Comparison of ENCODE assay signal across 15 cellular contexts in the genomic region with DNA sequence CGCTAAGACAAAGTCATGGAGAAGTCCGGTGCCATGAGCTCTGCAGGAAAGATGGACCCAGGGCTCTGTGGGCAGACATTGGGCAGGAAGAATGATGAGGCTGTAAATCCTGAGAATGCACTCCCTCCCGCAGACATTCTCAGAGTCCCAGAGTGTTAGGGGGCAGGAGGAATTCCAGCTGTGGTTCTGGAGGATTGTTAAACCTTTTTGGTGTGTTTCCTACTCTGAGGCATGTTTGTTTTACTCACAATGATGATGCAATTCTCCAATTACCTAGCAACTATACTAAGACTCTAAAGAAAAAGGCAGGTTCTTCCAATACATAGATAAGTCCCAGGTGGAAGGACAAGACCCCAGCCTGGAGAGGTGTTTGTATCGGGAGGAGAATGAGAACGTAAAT. TPM values are rescaled to one million over a fixed set of nuclear protein-coding genes. Genes with fewer than 3 reads are reported as not detected.
A peak's percentile ranks its signal among the peaks of the same experiment; 100 is the strongest.
DNase-seq lines count a peak whose midpoint lies in the region; ATAC-seq, FAIRE-seq and TF ChIP-seq lines count a peak whose summit lies in the region.
"Had no signal": no experiment of that assay in that cellular context is flagged by ENCODE, and none has a peak within 500 bp of the region (broad histone marks: within the 10 kb centered on the region; RNA-seq: fewer than 3 reads in every experiment).

No MANE protein-coding gene starts in this region.

- 69% methylated on average over 5 of the region's 5 CpGs for WGBS in A549 (ENCODE audit: missing lambda C conversion rate)

- POLR2A ChIA-PET in A549 (lab: Yijun Ruan, JAX): no interaction called here

- no peak overlapping the region for H3K27ac ChIP-seq in A549
- no peak overlapping the region for H3K27ac ChIP-seq in vagina
- H3K27ac ChIP-seq: adrenal gland, ovary had no signal

- TF ChIP-seq POLR2A in A549 (IDR thresholded peaks at IDR 0.05; ENCODE audit: low read length): no peak
- TF ChIP-seq POLR2A in vagina (IDR thresholded peaks at IDR 0.05): no peak

- CTCF ChIA-PET in A549 (lab: Yijun Ruan, JAX): interaction anchor here (1.4 kb wide), 1 partner anchor 20 kb away, joined by 3 read pairs; no protein-coding TSS in a partner anchor

- no peaks in the 10 kb centered on the region for H3K27me3 ChIP-seq in vagina
- H3K27me3 ChIP-seq: adrenal gland, ovary had no signal

- ATAC-seq in A549: 0 out of 6 replicates have a peak, but pooled peaks of 1 of the 2 experiments have one; percentile 15
- peak; percentile 38 for ATAC-seq in left lobe of liver
- ATAC-seq in GM19395 (IDR thresholded peaks at IDR 0.05; ENCODE audit: unreplicated experiment): no peak
- no peak for ATAC-seq in GM18517 (IDR thresholded peaks at IDR 0.05; ENCODE audit: unreplicated experiment)
- ATAC-seq: mucosa of descending colon had no signal

- TF ChIP-seq CTCF in A549 (IDR thresholded peaks at IDR 0.05) (no peak), cardiac fibroblast (IDR thresholded peaks at IDR 0.05; ENCODE audit: low read depth, low read length) (no peak), vagina (IDR thresholded peaks at IDR 0.05) (no peak)

- no peak for TF ChIP-seq EP300 in A549 (IDR thresholded peaks at IDR 0.05)

- TF ChIP-seq RAD21 in A549 (conservative IDR thresholded peaks at IDR 0.05 in 1 of 2, IDR thresholded peaks at IDR 0.05 in 1 of 2): no peak

- peaks cover 10% of the 10 kb centered on the region; the same call in 1 of the 3 replicates for H3K4me1 ChIP-seq in A549
- no peaks in the 10 kb centered on the region for H3K4me1 ChIP-seq in vagina
- H3K4me1 ChIP-seq: adrenal gland had no signal

- DNase-seq in A549 (ENCODE audit: low read depth in 1 of 2, low spot score in 1 of 2): no peak
- peak; percentile 10 for DNase-seq in HCEC 1CT
- peak; percentile 14 to 23 for DNase-seq in cardiac fibroblast (ENCODE audit: low read depth in 2 of 2)
- DNase-seq in left lobe of liver (ENCODE audit: low spot score): no peak
- DNase-seq in vagina (ENCODE audit: extremely low spot score in 2 of 2): no peak
- DNase-seq in HTR-8/SVneo (ENCODE audit: insufficient read length, low spot score): no peak
- DNase-seq: DND-41; MM.1S; mucosa of descending colon; ovary; stimulated activated CD4-positive, alpha-beta T cell treated with anti-CD3 and anti-CD28 coated beads, Interleukin-12 subunit alpha, Interleukin-12 subunit beta, amount 100 ng/mL, for 4 hours; T1000 had no signal

- no peak for FAIRE-seq in A549 (lab: Jason Lieb, UNC)
- no peak for FAIRE-seq in HTR-8/SVneo (lab: Jason Lieb, UNC)

- H3K4me2 ChIP-seq in A549: peak overlapping the region; percentile 21; the same call in 1 of the 3 replicates

- no peaks in the 10 kb centered on the region for H3K9me3 ChIP-seq in A549
- H3K9me3 ChIP-seq in vagina: no peaks in the 10 kb centered on the region
- H3K9me3 ChIP-seq: adrenal gland, mucosa of descending colon, ovary had no signal

- H3K36me3 ChIP-seq in vagina: no peaks in the 10 kb centered on the region
- H3K36me3 ChIP-seq: adrenal gland, ovary had no signal

- intact Hi-C loops in vagina (cut with DNase I): no loop called here

- no peak overlapping the region for H3K4me3 ChIP-seq in A549
- H3K4me3 ChIP-seq in cardiac fibroblast (replicated peaks in 1 of 2; ENCODE audit: low read depth in 2 of 2, low read length in 2 of 2): no peak overlapping the region
- H3K4me3 ChIP-seq in vagina: no peak overlapping the region
- H3K4me3 ChIP-seq: adrenal gland, mucosa of descending colon, ovary had no signal

TF ChIP-seq in A549, 52 proteins besides CTCF, POLR2A, EP300 and RAD21 (continues in another document):
- TF ChIP-seq RFX5 (IDR thresholded peaks at IDR 0.05) (no peak), MAX (IDR thresholded peaks at IDR 0.05) (no peak), CHD2 (IDR thresholded peaks at IDR 0.05; ENCODE audit: low read length, partially characterized antibody) (no peak), EHMT2 (IDR thresholded peaks at IDR 0.05; ENCODE audit: low read depth) (no peak), NPAS2 (CRISPR knock-in tag; IDR thresholded peaks at IDR 0.05; ENCODE audit: borderline replicate concordance) (no peak), HOXB5 (CRISPR knock-in tag; IDR thresholded peaks at IDR 0.05) (no peak), HES2 (IDR thresholded peaks at IDR 0.05) (no peak), NR3C1 (IDR thresholded peaks at IDR 0.05) (no peak), MAZ (IDR thresholded peaks at IDR 0.05; ENCODE audit: borderline replicate concordance, low read depth, low read length) (no peak), E2F6 (IDR thresholded peaks at IDR 0.05; ENCODE audit: borderline replicate concordance, low read depth) (no peak), EHF (CRISPR knock-in tag; IDR thresholded peaks at IDR 0.05) (no peak), TP53 (CRISPR knock-in tag; IDR thresholded peaks at IDR 0.05) (no peak), CBX2 (IDR thresholded peaks at IDR 0.05; ENCODE audit: borderline replicate concordance, low read depth) (no peak), KDM1A (IDR thresholded peaks at IDR 0.05; ENCODE audit: low read depth) (no peak), HOXA7 (CRISPR knock-in tag; IDR thresholded peaks at IDR 0.05) (no peak)
- TF ChIP-seq, protein P1, sequence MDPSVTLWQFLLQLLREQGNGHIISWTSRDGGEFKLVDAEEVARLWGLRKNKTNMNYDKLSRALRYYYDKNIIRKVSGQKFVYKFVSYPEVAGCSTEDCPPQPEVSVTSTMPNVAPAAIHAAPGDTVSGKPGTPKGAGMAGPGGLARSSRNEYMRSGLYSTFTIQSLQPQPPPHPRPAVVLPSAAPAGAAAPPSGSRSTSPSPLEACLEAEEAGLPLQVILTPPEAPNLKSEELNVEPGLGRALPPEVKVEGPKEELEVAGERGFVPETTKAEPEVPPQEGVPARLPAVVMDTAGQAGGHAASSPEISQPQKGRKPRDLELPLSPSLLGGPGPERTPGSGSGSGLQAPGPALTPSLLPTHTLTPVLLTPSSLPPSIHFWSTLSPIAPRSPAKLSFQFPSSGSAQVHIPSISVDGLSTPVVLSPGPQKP (IDR thresholded peaks at IDR 0.05; ENCODE audit: low read depth, low read length): no peak
- TF ChIP-seq, protein P2, sequence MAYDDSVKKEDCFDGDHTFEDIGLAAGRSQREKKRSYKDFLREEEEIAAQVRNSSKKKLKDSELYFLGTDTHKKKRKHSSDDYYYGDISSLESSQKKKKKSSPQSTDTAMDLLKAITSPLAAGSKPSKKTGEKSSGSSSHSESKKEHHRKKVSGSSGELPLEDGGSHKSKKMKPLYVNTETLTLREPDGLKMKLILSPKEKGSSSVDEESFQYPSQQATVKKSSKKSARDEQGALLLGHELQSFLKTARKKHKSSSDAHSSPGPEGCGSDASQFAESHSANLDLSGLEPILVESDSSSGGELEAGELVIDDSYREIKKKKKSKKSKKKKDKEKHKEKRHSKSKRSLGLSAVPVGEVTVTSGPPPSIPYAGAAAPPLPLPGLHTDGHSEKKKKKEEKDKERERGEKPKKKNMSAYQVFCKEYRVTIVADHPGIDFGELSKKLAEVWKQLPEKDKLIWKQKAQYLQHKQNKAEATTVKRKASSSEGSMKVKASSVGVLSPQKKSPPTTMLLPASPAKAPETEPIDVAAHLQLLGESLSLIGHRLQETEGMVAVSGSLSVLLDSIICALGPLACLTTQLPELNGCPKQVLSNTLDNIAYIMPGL (CRISPR knock-in tag; IDR thresholded peaks at IDR 0.05; ENCODE audit: borderline replicate concordance): no peak

RNA-seq across cellular contexts. Expression of gene CAPN9, which starts 2.8 kb away (rescaled TPM):
- polyA plus RNA-seq in A549 (2011; rRNA removed) (not detected in 2 replicates), A549 (2017; fragmentation: RNase III; extraction: RNeasy Plus Mini Kit Qiagen cat#74134 plus additional on column Dnase treatment) (not detected in 3 replicates)
- polyA plus RNA-seq in A549 (2012; cell fraction: cytosol; rRNA removed): not detected in 2 replicates
- not detected in 2 replicates for polyA plus RNA-seq in A549 (2012; cell fraction: nucleus; rRNA removed)
- 0.17 TPM in 1 of 2 replicates, not detected in the other for polyA minus RNA-seq in A549 (2011; rRNA and poly(A)+ RNA removed)
- total RNA-seq in left lobe of liver (not detected), vagina (not detected)

RNA-seq across cellular contexts. Expression of gene AGT, which starts 30.5 kb away (rescaled TPM):
- 0.18 and 0.32 TPM in 2 replicates for polyA plus RNA-seq in A549 (2011; rRNA removed)
- polyA plus RNA-seq in A549 (2012; cell fraction: cytosol; rRNA removed): 0.03 and 0.04 TPM in 2 replicates
- 0.02 and 0.09 TPM in 2 replicates for polyA plus RNA-seq in A549 (2012; cell fraction: nucleus; rRNA removed)
- polyA plus RNA-seq in A549 (2017; fragmentation: RNase III; extraction: RNeasy Plus Mini Kit Qiagen cat#74134 plus additional on column Dnase treatment): 0.06 TPM in 1 of 3 replicates, not detected in the others
- 0.08 and 0.44 TPM in 2 replicates for polyA minus RNA-seq in A549 (2011; rRNA and poly(A)+ RNA removed)
- 2,376 TPM for total RNA-seq in left lobe of liver
- total RNA-seq in vagina: 9.6 TPM

Comparison
In these comparisons a context has a peak if more than half of its experiments do, and no peak if none do; other contexts are left out.
1. DNase-seq: peak in HCEC 1CT (single experiment) and cardiac fibroblast (2 of 2); none in A549 (0 of 2), left lobe of liver (single experiment), vagina (0 of 2) and HTR-8/SVneo (single experiment).
2. RNA of gene AGT, which starts 30.5 kb away (total RNA-seq): 2,376 TPM in left lobe of liver (single experiment); 9.6 TPM in vagina (single experiment); every median in the first group is over 100 times any median in the second.